In the genomic region with DNA sequence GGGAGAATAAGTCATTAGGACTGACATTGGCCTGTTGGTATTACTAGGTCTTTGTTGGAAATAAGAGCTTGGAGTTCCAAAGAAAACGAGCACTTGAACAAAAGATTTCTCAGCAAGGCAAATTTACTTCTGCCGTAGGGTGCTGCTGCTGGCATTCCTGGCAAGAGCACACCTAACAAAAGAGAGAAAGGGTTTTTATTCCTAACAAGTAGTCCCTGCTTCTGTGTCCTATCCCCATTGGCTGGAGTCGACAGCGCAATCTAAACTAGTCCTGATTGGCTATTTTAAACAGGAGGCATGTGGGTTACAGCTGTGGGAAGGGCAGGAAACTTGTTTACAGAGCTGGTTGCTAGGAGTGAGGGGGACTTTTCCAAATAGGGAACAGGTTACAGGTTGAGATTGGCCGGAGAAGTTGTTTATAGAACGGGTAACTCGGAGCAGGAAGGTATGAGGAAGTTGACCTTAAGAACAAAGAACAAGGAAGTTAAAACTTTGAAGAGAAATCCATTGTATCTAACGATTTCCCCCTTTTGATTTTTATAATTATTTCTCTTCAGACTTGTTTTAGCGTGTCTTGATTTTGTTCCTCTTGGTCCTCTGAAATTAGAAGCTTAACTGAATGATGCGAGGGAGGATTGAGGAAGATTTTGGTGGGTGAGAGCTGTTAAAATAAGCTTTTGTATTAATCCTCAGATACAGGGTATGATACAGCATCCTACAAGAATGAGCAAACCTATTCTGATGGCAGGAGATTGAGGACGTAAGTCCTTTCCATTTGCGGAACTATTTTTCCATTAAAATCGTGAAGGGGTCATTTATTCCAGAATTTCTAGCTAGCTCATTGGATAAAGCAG, we compare ENCODE assay signal across 8 cellular contexts. TPM values are rescaled to one million over a fixed set of nuclear protein-coding genes. Genes with fewer than 3 reads are reported as not detected.
DNase-seq lines count a peak whose midpoint lies in the region; ATAC-seq and TF ChIP-seq lines count a peak whose summit lies in the region.

No MANE protein-coding gene starts in this region.

- DNase-seq in AG09309 (ENCODE audit: low read depth) = no peak
- DNase-seq in HFF-Myc (ENCODE audit: extremely low read depth, low read depth) = no peak
- no peak for DNase-seq in activated CD8-positive, alpha-beta T cell treated with anti-CD3 and anti-CD28 coated beads for 36 hours
- DNase-seq in islet precursor cell = peak; percentile 90
- no peak for DNase-seq in COLO829 (ENCODE audit: low spot score)
- DNase-seq in G401 (ENCODE audit: low spot score) = no peak
- no peak for DNase-seq in D341Med (ENCODE audit: low spot score)
- DNase-seq in NCI-H446 (lab: John Stamatoyannopoulos, UW) = no peak

- peak overlapping the region; percentile 91; the same call in 1 of the 2 replicates for H3K4me3 ChIP-seq in AG09309 (ENCODE audit: control insufficient read depth, low read depth, low read length)
- H3K4me3 ChIP-seq in HFF-Myc (replicated peaks; ENCODE audit: low read depth, low read length) = peak overlapping the region; percentile 99

- CTCF ChIA-PET in activated CD8-positive, alpha-beta T cell treated with anti-CD3 and anti-CD28 coated beads for 36 hours (lab: Charles Lee) = interaction anchor here (1.3 to 1.8 kb wide), 3 partner anchors 36 to 64 kb away, joined by 3 to 9 read pairs (median 6); no protein-coding TSS in a partner anchor

- peak overlapping the region; percentile 100 for H3K27ac Mint-ChIP-seq in activated CD8-positive, alpha-beta T cell treated with anti-CD3 and anti-CD28 coated beads for 36 hours

- intact Hi-C loops in activated CD8-positive, alpha-beta T cell treated with anti-CD3 and anti-CD28 coated beads for 36 hours (cut with micrococcal nuclease) = no loop called here

- POLR2A ChIA-PET in activated CD8-positive, alpha-beta T cell treated with anti-CD3 and anti-CD28 coated beads for 36 hours (lab: Charles Lee) = interaction anchor here (0.6 to 8.4 kb wide), 20 partner anchors 8 to 832 kb away, joined by 3 to 148 read pairs (median 8); a partner anchor contains a TSS

- TF ChIP-seq CTCF in AG09309 (IDR thresholded peaks at IDR 0.05; ENCODE audit: control insufficient read depth, insufficient read depth, low read depth, low read length, missing control alignments) = no peak
- TF ChIP-seq CTCF in HFF-Myc (IDR thresholded peaks at IDR 0.05; ENCODE audit: low read depth, low read length, missing control alignments) = no peak
- TF ChIP-seq CTCF in activated CD8-positive, alpha-beta T cell treated with anti-CD3 and anti-CD28 coated beads for 36 hours (IDR thresholded peaks at IDR 0.05) = no peak

- peaks cover 57% of the 10 kb centered on the region for H3K4me1 Mint-ChIP-seq in activated CD8-positive, alpha-beta T cell treated with anti-CD3 and anti-CD28 coated beads for 36 hours (ENCODE audit: low read depth)

- no peak for ATAC-seq in activated CD8-positive, alpha-beta T cell treated with anti-CD3 and anti-CD28 coated beads for 36 hours

- H3K9me3 Mint-ChIP-seq in activated CD8-positive, alpha-beta T cell treated with anti-CD3 and anti-CD28 coated beads for 36 hours = peaks cover 19% of the 10 kb centered on the region

- peak overlapping the region; percentile 100 for H3K4me3 Mint-ChIP-seq in activated CD8-positive, alpha-beta T cell treated with anti-CD3 and anti-CD28 coated beads for 36 hours

- H3K27me3 Mint-ChIP-seq in activated CD8-positive, alpha-beta T cell treated with anti-CD3 and anti-CD28 coated beads for 36 hours = peaks cover 2% of the 10 kb centered on the region

- H3K36me3 Mint-ChIP-seq in activated CD8-positive, alpha-beta T cell treated with anti-CD3 and anti-CD28 coated beads for 36 hours (ENCODE audit: low read depth) = peaks cover 89% of the 10 kb centered on the region

- in situ Hi-C loops in G401 (cut with HindIII; ENCODE audit: low sequenced_read_pairs) = no loop called here

RNA-seq across cellular contexts. Expression of a gene that starts 3.4 kb away (rescaled TPM):
- 10 to 100 TPM; 27.4 to 27.7 TPM for total RNA-seq in activated CD8-positive, alpha-beta T cell treated with anti-CD3 and anti-CD28 coated beads for 36 hours
- total RNA-seq in G401 (2014; rRNA removed; shearing (Covaris generic)) = 8.6 and 12.3 TPM in 2 replicates
